21 cellular contexts compared by ENCODE assay signal in the genomic region with DNA sequence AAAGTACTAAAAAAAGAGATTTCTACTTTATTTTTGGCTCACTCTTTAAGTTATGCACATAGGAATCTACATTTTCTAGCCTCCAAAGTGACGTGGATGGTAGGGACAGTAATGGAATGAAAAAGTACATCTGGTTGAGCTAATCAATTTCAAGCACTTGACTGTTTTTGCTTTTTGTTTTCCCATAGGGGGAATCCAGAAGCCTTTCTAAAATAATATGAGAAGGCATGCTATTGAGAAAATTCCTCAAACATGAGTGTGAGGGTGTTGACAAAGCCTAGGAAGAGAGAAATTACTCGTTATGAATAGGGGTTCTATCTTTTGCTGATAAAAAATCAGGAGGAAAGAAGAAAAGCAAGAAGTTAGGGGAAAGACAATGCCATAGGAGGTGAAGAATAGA.
"Had no signal": no experiment of that assay in that cellular context is flagged by ENCODE, and none has a peak within 500 bp of the region (broad histone marks: within the 10 kb centered on the region; RNA-seq: fewer than 3 reads in every experiment).

No MANE protein-coding gene starts in this region.

- H3K9ac ChIP-seq: neural progenitor cell had no signal

- H3K4me2 ChIP-seq: neural progenitor cell had no signal

- H3K36me3 ChIP-seq: heart right ventricle, left lung, neural progenitor cell, sigmoid colon, spleen, thyroid gland had no signal

- H3K9me3 ChIP-seq: left lung, psoas muscle, sigmoid colon, spleen, thyroid gland had no signal

- H3K27ac ChIP-seq: dorsolateral prefrontal cortex, heart right ventricle, left lung, neural progenitor cell, psoas muscle, sigmoid colon, skin epidermis, spleen, thyroid gland had no signal

- H2AFZ ChIP-seq: neural progenitor cell had no signal

- H3K4me1 ChIP-seq: heart right ventricle, left lung, neural progenitor cell, psoas muscle, sigmoid colon, spleen, thyroid gland had no signal

- H3K4me3 ChIP-seq: dorsolateral prefrontal cortex, heart right ventricle, left lung, neural progenitor cell, psoas muscle, sigmoid colon, skin epidermis, spleen, thyroid gland had no signal

- H3K27me3 ChIP-seq: heart right ventricle, left lung, neural progenitor cell, sigmoid colon, spleen, thyroid gland had no signal

- DNase-seq: dorsolateral prefrontal cortex; effector CD4-positive, alpha-beta T cell; foreskin melanocyte; glutamatergic neuron; heart right ventricle; hippocampal formation; left cardiac atrium; left lung; mesenchymal stem cell; naive thymus-derived CD4-positive, alpha-beta T cell; posterior cingulate gyrus; psoas muscle; right cardiac atrium; sigmoid colon; spleen; stimulated activated CD4-positive, alpha-beta T cell treated with anti-CD3 and anti-CD28 coated beads, Interleukin-2, amount 100 ng/mL, for 48 hours; stimulated activated naive B cell treated with anti-CD40 and anti-IgM and Interleukin-4, amounts not matched to agents 10 μg/mL and 1 μg/mL and 100 μg/mL, for 72 hours; stimulated activated naive CD8-positive, alpha-beta T cell treated with anti-CD3 and anti-CD28 coated beads, Interleukin-15, amount 100 ng/mL, for 72 hours; thyroid gland had no signal
